1 cellular context compared by ENCODE assay signal in genomic region chr7:39896840-39897239, GRCh38.
TF ChIP-seq lines count a peak whose summit lies in the region.

No MANE protein-coding gene starts in this region.

TF ChIP-seq in A549, 52 proteins besides CTCF, POLR2A, EP300 and RAD21 (continued from another document):
- TF ChIP-seq BCL3 (IDR thresholded peaks at IDR 0.05) = no peak
- TF ChIP-seq PHF8 (IDR thresholded peaks at IDR 0.05; ENCODE audit: borderline replicate concordance, low read depth) = no peak
- no peak for TF ChIP-seq NPAS2 (CRISPR knock-in tag; IDR thresholded peaks at IDR 0.05; ENCODE audit: borderline replicate concordance)
- TF ChIP-seq NFE2L2 (conservative IDR thresholded peaks at IDR 0.05; ENCODE audit: low read length) = no peak
- no peak for TF ChIP-seq E2F6 (IDR thresholded peaks at IDR 0.05; ENCODE audit: borderline replicate concordance, low read depth)
- no peak for TF ChIP-seq ZNF302 (CRISPR knock-in tag; IDR thresholded peaks at IDR 0.05)
- TF ChIP-seq ZSCAN20 (CRISPR knock-in tag; IDR thresholded peaks at IDR 0.05) = no peak
- no peak for TF ChIP-seq ZFP36 (IDR thresholded peaks at IDR 0.05; ENCODE audit: borderline replicate concordance, partially characterized antibody)
- no peak for TF ChIP-seq TFCP2L1 (CRISPR knock-in tag; IDR thresholded peaks at IDR 0.05)
